Comparison of ENCODE assay signal across 18 cellular contexts in genomic region chr1:183212870-183213269, GRCh38. TPM values are rescaled to one million over a fixed set of nuclear protein-coding genes. Genes with fewer than 3 reads are reported as not detected.
"Had no signal": no experiment of that assay in that cellular context is flagged by ENCODE, and none has a peak within 500 bp of the region (broad histone marks: within the 10 kb centered on the region; RNA-seq: fewer than 3 reads in every experiment).

No MANE protein-coding gene starts in this region.

- H3K4me3 Mint-ChIP-seq: naive thymus-derived CD8-positive, alpha-beta T cell; stimulated activated effector memory CD8-positive, alpha-beta T cell treated with anti-CD3 and anti-CD28 coated beads, Interleukin-12 subunit alpha, Interleukin-12 subunit beta, amount 100 ng/mL, for 72 hours; type B pancreatic cell had no signal

- ATAC-seq: heart right ventricle; left lobe of liver; mucosa of descending colon; naive thymus-derived CD8-positive, alpha-beta T cell; psoas muscle; right lobe of liver; stimulated activated effector memory CD8-positive, alpha-beta T cell treated with anti-CD3 and anti-CD28 coated beads, Interleukin-12 subunit alpha, Interleukin-12 subunit beta, amount 100 ng/mL, for 72 hours; stimulated activated naive CD8-positive, alpha-beta T cell treated with anti-CD3 and anti-CD28 coated beads, Interleukin-15, Interleukin-2, amounts not matched to agents 100 U/mL and 50 U/mL, for 24 hours had no signal

- H3K4me3 ChIP-seq: heart right ventricle, mucosa of descending colon, psoas muscle, right lobe of liver, suprapubic skin, thyroid gland had no signal

- H3K36me3 Mint-ChIP-seq: naive thymus-derived CD8-positive, alpha-beta T cell; stimulated activated effector memory CD8-positive, alpha-beta T cell treated with anti-CD3 and anti-CD28 coated beads, Interleukin-12 subunit alpha, Interleukin-12 subunit beta, amount 100 ng/mL, for 72 hours had no signal

- H3K36me3 ChIP-seq: heart right ventricle, neutrophil, right lobe of liver, suprapubic skin, thyroid gland had no signal

- H3K4me1 Mint-ChIP-seq: stimulated activated effector memory CD8-positive, alpha-beta T cell treated with anti-CD3 and anti-CD28 coated beads, Interleukin-12 subunit alpha, Interleukin-12 subunit beta, amount 100 ng/mL, for 72 hours had no signal

- H3K9me3 ChIP-seq: heart right ventricle, mucosa of descending colon, neutrophil, psoas muscle, right lobe of liver, suprapubic skin, thyroid gland had no signal

- H3K27me3 ChIP-seq: heart right ventricle, right lobe of liver, suprapubic skin, thyroid gland had no signal

- H3K27me3 Mint-ChIP-seq: type B pancreatic cell had no signal

- H3K27ac ChIP-seq: heart right ventricle, neutrophil, psoas muscle, right lobe of liver, suprapubic skin, thyroid gland had no signal

- H3K27ac Mint-ChIP-seq: stimulated activated effector memory CD8-positive, alpha-beta T cell treated with anti-CD3 and anti-CD28 coated beads, Interleukin-12 subunit alpha, Interleukin-12 subunit beta, amount 100 ng/mL, for 72 hours; type B pancreatic cell had no signal

- DNase-seq: cortex of kidney; effector memory CD4-positive, alpha-beta T cell; heart right ventricle; hypothalamus; mucosa of descending colon; naive thymus-derived CD8-positive, alpha-beta T cell; psoas muscle; retina; right lobe of liver; stimulated activated CD4-positive, alpha-beta T cell treated with anti-CD3 and anti-CD28 coated beads, Interleukin-4, amount 100 ng/mL, for 1 hour; stimulated activated CD8-positive, alpha-beta memory T cell treated with anti-CD3 and anti-CD28 coated beads, Interleukin-4, amount 100 ng/mL, for 48 hours; stimulated activated naive CD8-positive, alpha-beta T cell treated with anti-CD3 and anti-CD28 coated beads, Interleukin-15, Interleukin-2, amounts not matched to agents 100 U/mL and 50 U/mL, for 24 hours; thyroid gland had no signal

- H3K9me3 Mint-ChIP-seq: stimulated activated effector memory CD8-positive, alpha-beta T cell treated with anti-CD3 and anti-CD28 coated beads, Interleukin-12 subunit alpha, Interleukin-12 subunit beta, amount 100 ng/mL, for 72 hours; type B pancreatic cell had no signal

RNA-seq across cellular contexts. Expression of gene LAMC2, which starts 26.8 kb away (rescaled TPM):
- total RNA-seq: naive thymus-derived CD8-positive, alpha-beta T cell had no signal
